14 cellular contexts compared by ENCODE assay signal in the genomic region with DNA sequence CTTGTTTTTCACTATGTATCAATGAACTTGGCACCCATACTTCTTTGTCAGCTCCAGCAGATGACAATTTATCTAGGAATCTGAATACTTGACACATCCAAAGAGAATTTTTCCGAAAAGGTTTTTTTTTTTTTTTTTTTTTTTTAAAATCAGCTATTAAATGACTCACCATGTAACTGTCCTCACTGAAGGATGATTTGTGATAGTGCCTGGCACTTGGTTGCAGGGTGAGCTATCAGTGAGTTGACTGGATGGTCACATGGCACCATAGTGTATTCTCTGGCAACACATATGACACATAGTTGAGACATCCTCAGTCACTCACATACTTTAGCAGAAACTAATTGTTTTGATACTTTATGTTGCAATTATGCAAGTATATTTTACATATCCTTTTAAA.
DNase-seq lines count a peak whose midpoint lies in the region; ATAC-seq and TF ChIP-seq lines count a peak whose summit lies in the region.
"Had no signal": no experiment of that assay in that cellular context is flagged by ENCODE, and none has a peak within 500 bp of the region (broad histone marks: within the 10 kb centered on the region; RNA-seq: fewer than 3 reads in every experiment).

No MANE protein-coding gene starts in this region.

- intact Hi-C loops in activated CD4-positive, alpha-beta T cell treated with anti-CD3 and anti-CD28 coated beads for 36 hours (cut with DNase I, micrococcal nuclease): no loop called here

- no peak overlapping the region for H3K4me3 Mint-ChIP-seq in activated CD4-positive, alpha-beta T cell treated with anti-CD3 and anti-CD28 coated beads for 36 hours
- H3K4me3 Mint-ChIP-seq: activated naive CD4-positive, alpha-beta T cell treated with anti-CD3 and anti-CD28 coated beads, Interleukin-2, amount 10 ng/mL, durations not matched to agents 7 days and 5 days had no signal

- TF ChIP-seq CTCF in foreskin keratinocyte (conservative IDR thresholded peaks at IDR 0.05): no peak

- peaks cover 29% of the 10 kb centered on the region for H3K27me3 Mint-ChIP-seq in activated CD4-positive, alpha-beta T cell treated with anti-CD3 and anti-CD28 coated beads for 36 hours
- H3K27me3 Mint-ChIP-seq: activated naive CD4-positive, alpha-beta T cell treated with anti-CD3 and anti-CD28 coated beads, Interleukin-2, amount 10 ng/mL, durations not matched to agents 7 days and 5 days had no signal

- peak overlapping the region; percentile 89 for H3K27ac ChIP-seq in foreskin keratinocyte

- peak overlapping the region; percentile 57 for H3K9ac ChIP-seq in adipocyte (ENCODE audit: low read length)

- peak; percentile 99 for ATAC-seq in foreskin keratinocyte
- ATAC-seq in activated CD4-positive, alpha-beta T cell treated with anti-CD3 and anti-CD28 coated beads for 36 hours: no peak
- ATAC-seq in GM19324 (IDR thresholded peaks at IDR 0.05; ENCODE audit: low FRiP score, unreplicated experiment): no peak

- no peaks in the 10 kb centered on the region for H3K9me3 Mint-ChIP-seq in activated CD4-positive, alpha-beta T cell treated with anti-CD3 and anti-CD28 coated beads for 36 hours (ENCODE audit: low read depth)
- H3K9me3 Mint-ChIP-seq: activated naive CD4-positive, alpha-beta T cell treated with anti-CD3 and anti-CD28 coated beads, Interleukin-2, amount 10 ng/mL, durations not matched to agents 7 days and 5 days had no signal

- POLR2A ChIA-PET in activated CD4-positive, alpha-beta T cell treated with anti-CD3 and anti-CD28 coated beads for 36 hours (lab: Charles Lee): no interaction called here

- CTCF ChIA-PET in activated CD4-positive, alpha-beta T cell treated with anti-CD3 and anti-CD28 coated beads for 36 hours (lab: Charles Lee): interaction anchor here (0.6 to 1.2 kb wide), 2 partner anchors 10 to 63 kb away, joined by 3 read pairs; no protein-coding TSS in a partner anchor

- H3K36me3 ChIP-seq in adipocyte (ENCODE audit: control insufficient read depth, insufficient read depth, low read length, severe bottlenecking): no peaks in the 10 kb centered on the region

- H3K4me1 ChIP-seq in adipocyte (ENCODE audit: control insufficient read depth, insufficient read depth, low read length) (peaks cover 88% of the 10 kb centered on the region), foreskin keratinocyte (peaks cover 32% of the 10 kb centered on the region)

- H3K27me3 ChIP-seq in adipocyte (replicated peaks; ENCODE audit: control insufficient read depth, insufficient read depth, low read length): no peaks in the 10 kb centered on the region
- no peaks in the 10 kb centered on the region for H3K27me3 ChIP-seq in foreskin keratinocyte

- no peak overlapping the region for H3K27ac Mint-ChIP-seq in activated CD4-positive, alpha-beta T cell treated with anti-CD3 and anti-CD28 coated beads for 36 hours
- H3K27ac Mint-ChIP-seq: activated naive CD4-positive, alpha-beta T cell treated with anti-CD3 and anti-CD28 coated beads, Interleukin-2, amount 10 ng/mL, durations not matched to agents 7 days and 5 days had no signal

- DNase-seq in 8988T: peak; percentile 55
- peak; percentile 75 for DNase-seq in HPDE6-E6E7 (ENCODE audit: extremely low spot score)
- DNase-seq in adipocyte (ENCODE audit: low read depth): peak; percentile 40
- peak; percentile 98 to 99 for DNase-seq in foreskin keratinocyte
- DNase-seq in activated CD4-positive, alpha-beta T cell treated with anti-CD3 and anti-CD28 coated beads for 36 hours: no peak
- no peak for DNase-seq in stimulated activated CD4-positive, alpha-beta T cell treated with anti-CD3 and anti-CD28 coated beads, Interleukin-4, amount 100 ng/mL, for 24 hours
- DNase-seq in stimulated activated CD8-positive, alpha-beta memory T cell treated with anti-CD3 and anti-CD28 coated beads, Interleukin-4, amount 100 ng/mL, for 48 hours: no peak
- DNase-seq: activated CD4-positive, alpha-beta T cell treated with anti-CD3 and anti-CD28 coated beads for 48 hours; activated naive CD4-positive, alpha-beta T cell treated with anti-CD3 and anti-CD28 coated beads, Interleukin-2, amount 10 ng/mL, durations not matched to agents 7 days and 5 days; NCI-H187 treated with DMSO at 0.1 percent for 48 hours; SHP77 treated with DMSO at 0.1 percent for 48 hours; stimulated activated CD4-positive, alpha-beta T cell treated with anti-CD3 and anti-CD28 coated beads, Interleukin-2, amount 100 ng/mL, for 48 hours; substantia nigra had no signal

- no peaks in the 10 kb centered on the region for H3K4me1 Mint-ChIP-seq in activated CD4-positive, alpha-beta T cell treated with anti-CD3 and anti-CD28 coated beads for 36 hours
- H3K4me1 Mint-ChIP-seq: activated naive CD4-positive, alpha-beta T cell treated with anti-CD3 and anti-CD28 coated beads, Interleukin-2, amount 10 ng/mL, durations not matched to agents 7 days and 5 days had no signal

- no peaks in the 10 kb centered on the region for H3K36me3 Mint-ChIP-seq in activated CD4-positive, alpha-beta T cell treated with anti-CD3 and anti-CD28 coated beads for 36 hours (ENCODE audit: low read depth)
- H3K36me3 Mint-ChIP-seq: activated naive CD4-positive, alpha-beta T cell treated with anti-CD3 and anti-CD28 coated beads, Interleukin-2, amount 10 ng/mL, durations not matched to agents 7 days and 5 days had no signal

- no peaks in the 10 kb centered on the region for H3K9me3 ChIP-seq in adipocyte (ENCODE audit: control insufficient read depth, low read length)

- no peak overlapping the region for H3K4me3 ChIP-seq in adipocyte (ENCODE audit: low read length)

Comparison
In these comparisons a context has a peak if more than half of its experiments do, and no peak if none do; other contexts are left out.
1. DNase-seq: peak in 8988T (single experiment), HPDE6-E6E7 (single experiment), adipocyte (single experiment) and foreskin keratinocyte (2 of 2); none in activated CD4-positive, alpha-beta T cell treated with anti-CD3 and anti-CD28 coated beads for 36 hours (single experiment), stimulated activated CD4-positive, alpha-beta T cell treated with anti-CD3 and anti-CD28 coated beads, Interleukin-4, amount 100 ng/mL, for 24 hours (single experiment) and stimulated activated CD8-positive, alpha-beta memory T cell treated with anti-CD3 and anti-CD28 coated beads, Interleukin-4, amount 100 ng/mL, for 48 hours (single experiment).